ENCODE assay signal across 15 cellular contexts in genomic region chr10:132927824-132928223, GRCh38. TPM values are rescaled to one million over a fixed set of nuclear protein-coding genes. Genes with fewer than 3 reads are reported as not detected.
A peak's percentile ranks its signal among the peaks of the same experiment; 100 is the strongest.
DNase-seq lines count a peak whose midpoint lies in the region; ATAC-seq and TF ChIP-seq lines count a peak whose summit lies in the region.
"Had no signal": no experiment of that assay in that cellular context is flagged by ENCODE, and none has a peak within 500 bp of the region (broad histone marks: within the 10 kb centered on the region; RNA-seq: fewer than 3 reads in every experiment).

No MANE protein-coding gene starts in this region.

- no peak overlapping the region for H3K27ac ChIP-seq in heart left ventricle
- no peak overlapping the region for H3K27ac ChIP-seq in left ventricle myocardium inferior (replicated peaks)
- H3K27ac ChIP-seq in thyroid gland: no peak overlapping the region
- H3K27ac ChIP-seq: GM23248 had no signal

- H3K9me3 ChIP-seq in heart left ventricle (no peaks in the 10 kb centered on the region), left ventricle myocardium inferior (replicated peaks) (no peaks in the 10 kb centered on the region), thyroid gland (no peaks in the 10 kb centered on the region)
- H3K9me3 ChIP-seq: BE2C, Caco-2, HAP-1 had no signal

- no peaks in the 10 kb centered on the region for H3K36me3 ChIP-seq in heart left ventricle
- no peaks in the 10 kb centered on the region for H3K36me3 ChIP-seq in left ventricle myocardium inferior
- no peaks in the 10 kb centered on the region for H3K36me3 ChIP-seq in thyroid gland
- H3K36me3 ChIP-seq: BE2C, HAP-1 had no signal

- intact Hi-C loops in heart left ventricle (cut with DNase I) (no loop called here), cardiac septum (cut with DNase I) (no loop called here), left ventricle myocardium inferior (cut with micrococcal nuclease) (no loop called here), posterior vena cava (cut with DNase I) (no loop called here), thyroid gland (cut with DNase I) (no loop called here)

- H3K4me1 ChIP-seq in heart left ventricle: no peaks in the 10 kb centered on the region
- no peaks in the 10 kb centered on the region for H3K4me1 ChIP-seq in left ventricle myocardium inferior
- no peaks in the 10 kb centered on the region for H3K4me1 ChIP-seq in thyroid gland
- H3K4me1 ChIP-seq: BE2C, Caco-2, HAP-1 had no signal

- H3K4me3 ChIP-seq in heart left ventricle (no peak overlapping the region), left ventricle myocardium inferior (no peak overlapping the region), thyroid gland (replicated peaks in 1 of 3) (no peak overlapping the region)
- H3K4me3 ChIP-seq: GM23248, HAP-1 had no signal

- DNase-seq in heart left ventricle (peak in 1 of 5 donors; percentile 67), cardiac septum (ENCODE audit: low spot score) (no peak), left ventricle myocardium inferior (peak; percentile 47), left lobe of liver (ENCODE audit: low spot score) (no peak), posterior vena cava (ENCODE audit: low spot score) (peak; percentile 62), thyroid gland (no peak), RPMI8226 (no peak)
- DNase-seq: ACHN, BE2C, C1 segment of cervical spinal cord, Caco-2, GM23248 had no signal

- 73 to 81% (median 75%) methylated on average over 11 of the region's 11 CpGs for WGBS in heart left ventricle, 4 donors
- 86 to 87% methylated on average over 11 of the region's 11 CpGs for WGBS in thyroid gland, 2 donors

- peaks cover 0 to 2% (median 0%) of the 10 kb centered on the region in 9 donors for H3K27me3 ChIP-seq in heart left ventricle
- H3K27me3 ChIP-seq in left ventricle myocardium inferior (ENCODE audit: low read depth): no peaks in the 10 kb centered on the region
- no peaks in the 10 kb centered on the region for H3K27me3 ChIP-seq in thyroid gland
- H3K27me3 ChIP-seq: BE2C had no signal

- no peak for TF ChIP-seq POLR2A in heart left ventricle (IDR thresholded peaks at IDR 0.05)
- TF ChIP-seq POLR2A in thyroid gland (IDR thresholded peaks at IDR 0.05): no peak

- peak; percentile 38 to 69 (median 58) for ATAC-seq in heart left ventricle
- peak; percentile 64 for ATAC-seq in left lobe of liver

- TF ChIP-seq CTCF in heart left ventricle (IDR thresholded peaks at IDR 0.05): no peak
- no peak for TF ChIP-seq CTCF in left ventricle myocardium inferior (IDR thresholded peaks at IDR 0.05; ENCODE audit: borderline replicate concordance)
- no peak for TF ChIP-seq CTCF in thyroid gland (IDR thresholded peaks at IDR 0.05)

RNA-seq across cellular contexts. Expression of gene CFAP46, which starts 14.5 kb away (rescaled TPM):
- total RNA-seq in heart left ventricle: 1 to 10 TPM in 5 of 9 donors, under 1 TPM in 4; 0.61 to 1.8 (median 1.1) TPM
- polyA plus RNA-seq in heart left ventricle: under 1 TPM; 0.62 to 0.65 TPM
- 0.94 TPM for total RNA-seq in cardiac septum
- 0.99 TPM for total RNA-seq in left ventricle myocardium inferior
- total RNA-seq in left lobe of liver: 0.08 TPM
- under 1 TPM; 0.14 to 0.81 TPM for total RNA-seq in posterior vena cava
- total RNA-seq in thyroid gland: 10 to 100 TPM in 1 of 4 donors, 1 to 10 TPM in 3; 3.6 to 12.7 (median 9.1) TPM
- total RNA-seq: Caco-2; CD4-positive, alpha-beta T cell; HT-29 had no signal

Comparison
In these comparisons a context has a peak if more than half of its experiments do, and no peak if none do; other contexts are left out.
1. DNase-seq: peak in left ventricle myocardium inferior (single experiment) and posterior vena cava (single experiment); none in cardiac septum (single experiment), left lobe of liver (single experiment), thyroid gland (0 of 2) and RPMI8226 (single experiment).